8 cellular contexts compared by ENCODE assay signal in the genomic region with DNA sequence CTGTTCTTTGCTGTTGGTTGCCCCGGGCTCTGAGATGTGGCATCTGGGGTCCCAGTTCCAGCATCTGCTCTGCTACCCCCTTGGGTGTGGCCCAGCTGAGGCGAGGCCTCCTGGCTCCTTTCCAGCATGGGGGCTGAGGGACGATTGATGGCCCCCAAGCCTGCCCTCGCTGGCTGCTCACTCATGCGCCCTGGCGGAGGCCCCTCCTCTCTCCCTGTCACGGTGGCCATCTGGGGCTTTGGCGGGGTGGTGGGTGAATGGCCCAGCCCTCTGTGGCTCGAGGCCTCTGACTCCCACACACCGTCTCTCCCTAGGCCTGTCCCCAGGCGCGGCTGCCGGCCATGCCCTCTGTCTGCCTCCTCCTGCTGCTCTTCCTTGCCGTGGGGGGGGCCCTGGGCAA. TPM values are rescaled to one million over a fixed set of nuclear protein-coding genes. Genes with fewer than 3 reads are reported as not detected.
DNase-seq lines count a peak whose midpoint lies in the region; ATAC-seq, FAIRE-seq and TF ChIP-seq lines count a peak whose summit lies in the region.

No MANE protein-coding gene starts in this region.

- TF ChIP-seq EP300 in HepG2 (IDR thresholded peaks at IDR 0.05; ENCODE audit: low read depth in 2 of 2, low read length in 2 of 2) (no peak), HepG2 (CRISPR knock-in tag; IDR thresholded peaks at IDR 0.05; ENCODE audit: borderline replicate concordance) (no peak)

- H3K4me3 ChIP-seq in HepG2 (replicated peaks in 1 of 3; ENCODE audit: insufficient read depth in 1 of 3, low read depth in 2 of 3, low read length in 3 of 3): peak overlapping the region in 2 of 3 experiments; percentile 79 to 87; a peak in 2 of 6 replicates
- H3K4me3 ChIP-seq in right lobe of liver: no peak overlapping the region
- peak overlapping the region; percentile 84 for H3K4me3 ChIP-seq in adipocyte (ENCODE audit: low read length)
- H3K4me3 ChIP-seq in lower lobe of right lung: peak overlapping the region; percentile 68
- no peak overlapping the region for H3K4me3 ChIP-seq in effector memory CD4-positive, alpha-beta T cell (ENCODE audit: insufficient read depth, low read depth, low read length, poor library complexity, severe bottlenecking)

- intact Hi-C loops in HepG2 (cut with micrococcal nuclease; ENCODE audit: unreplicated experiment) (no loop called here), right lobe of liver (cut with DNase I) (no loop called here), lower lobe of right lung (cut with DNase I) (no loop called here)

- DNase-seq in HepG2 (ENCODE audit: low spot score) (no peak), right lobe of liver (no peak), adipocyte (ENCODE audit: low read depth) (peak; percentile 31), lower lobe of right lung (no peak), epidermal melanocyte (ENCODE audit: insufficient read length, low spot score) (no peak), HuH-7 (ENCODE audit: low spot score) (no peak), GM10266 (ENCODE audit: extremely low spot score) (no peak)
- DNase-seq in effector memory CD4-positive, alpha-beta T cell: no peak

- H3K4me1 ChIP-seq in HepG2 (ENCODE audit: insufficient read depth, low read length) (0 out of 2 replicates have a peak, but pooled peaks cover 4% of the 10 kb centered on the region), right lobe of liver (no peaks in the 10 kb centered on the region), adipocyte (ENCODE audit: control insufficient read depth, insufficient read depth, low read length) (no peaks in the 10 kb centered on the region), lower lobe of right lung (no peaks in the 10 kb centered on the region)
- peaks cover 4% of the 10 kb centered on the region for H3K4me1 ChIP-seq in effector memory CD4-positive, alpha-beta T cell (ENCODE audit: control insufficient read depth, insufficient read depth, low read length, poor library complexity, severe bottlenecking)

- H3K27me3 ChIP-seq in HepG2 (ENCODE audit: control insufficient read depth in 1 of 2, insufficient read depth in 2 of 2, low read length in 2 of 2) (no peaks in the 10 kb centered on the region), right lobe of liver (no peaks in the 10 kb centered on the region), adipocyte (replicated peaks; ENCODE audit: control insufficient read depth, insufficient read depth, low read length) (no peaks in the 10 kb centered on the region), lower lobe of right lung (ENCODE audit: low read depth) (no peaks in the 10 kb centered on the region)
- H3K27me3 ChIP-seq in effector memory CD4-positive, alpha-beta T cell (replicated peaks; ENCODE audit: control insufficient read depth, insufficient read depth, low read length, poor library complexity, severe bottlenecking): no peaks in the 10 kb centered on the region

- no peak for FAIRE-seq in HepG2 (lab: Jason Lieb, UNC)

- no peak for TF ChIP-seq RAD21 in HepG2 (CRISPR knock-in tag; IDR thresholded peaks at IDR 0.05)

- in situ Hi-C loops in HepG2 (cut with HindIII; ENCODE audit: extremely low pct_ligation_motif_present, low pct_unique_long_range_greater_than_20kb): no loop called here

- no peak overlapping the region for H2AFZ ChIP-seq in HepG2 (ENCODE audit: low read length)

- TF ChIP-seq POLR2A in HepG2 (IDR thresholded peaks at IDR 0.05; ENCODE audit: insufficient read depth in 1 of 2, low read depth in 2 of 2, low read length in 2 of 2): no peak
- TF ChIP-seq POLR2A in right lobe of liver (IDR thresholded peaks at IDR 0.05): no peak

- H3K9ac ChIP-seq in HepG2 (ENCODE audit: insufficient read depth, low read depth, low read length): 0 out of 2 replicates have a peak overlapping the region, but pooled peaks have one; percentile 39
- H3K9ac ChIP-seq in adipocyte (ENCODE audit: low read length): peak overlapping the region; percentile 64

- peak overlapping the region; percentile 73 for H3K4me2 ChIP-seq in HepG2 (ENCODE audit: low read depth, low read length)

- POLR2A ChIA-PET in HepG2 (lab: Yijun Ruan, JAX): interaction anchor here (1.2 to 1.6 kb wide), 2 partner anchors 48 to 89 kb away, joined by 3 to 6 read pairs; partner anchors contain the start of gene TAFAZZIN

- CTCF ChIA-PET in HepG2 (lab: Yijun Ruan, JAX; ENCODE audit: low intra/inter-chr PET ratio, low total read pairs): interaction anchor here (1.0 kb wide), 1 partner anchor 74 kb away, joined by 4 read pairs; no protein-coding TSS in a partner anchor

- no CpG with 5 or more reads among the region's 14 CpGs for WGBS in HepG2 (ENCODE audit: low lambda C conversion rate)
- WGBS in right lobe of liver (ENCODE audit: insufficient coverage, low coverage, low lambda C conversion rate, missing lambda C conversion rate): no CpG with 5 or more reads among the region's 14 CpGs

- peaks cover 0 to 4% of the 10 kb centered on the region in 2 experiments; a peak in 3 of 5 replicates for H3K36me3 ChIP-seq in HepG2 (replicated peaks in 1 of 2; ENCODE audit: control insufficient read depth in 1 of 2, insufficient read depth in 2 of 2, low read length in 2 of 2)
- H3K36me3 ChIP-seq in right lobe of liver: no peaks in the 10 kb centered on the region
- H3K36me3 ChIP-seq in adipocyte (ENCODE audit: control insufficient read depth, insufficient read depth, low read length, severe bottlenecking): peaks cover 32% of the 10 kb centered on the region
- peaks cover 23% of the 10 kb centered on the region for H3K36me3 ChIP-seq in lower lobe of right lung
- peaks cover 3% of the 10 kb centered on the region for H3K36me3 ChIP-seq in effector memory CD4-positive, alpha-beta T cell (ENCODE audit: control insufficient read depth, insufficient read depth, low read length)

- no peaks in the 10 kb centered on the region for H3K9me3 ChIP-seq in HepG2 (ENCODE audit: low read length)
- no peaks in the 10 kb centered on the region for H3K9me3 ChIP-seq in right lobe of liver
- no peaks in the 10 kb centered on the region for H3K9me3 ChIP-seq in adipocyte (ENCODE audit: control insufficient read depth, low read length)
- no peaks in the 10 kb centered on the region for H3K9me3 ChIP-seq in lower lobe of right lung
- no peaks in the 10 kb centered on the region for H3K9me3 ChIP-seq in effector memory CD4-positive, alpha-beta T cell (ENCODE audit: control insufficient read depth, low read length)

- TF ChIP-seq CTCF in HepG2 (CRISPR knock-in tag; IDR thresholded peaks at IDR 0.05): no peak
- no peak for TF ChIP-seq CTCF in right lobe of liver (IDR thresholded peaks at IDR 0.05)
- no peak for TF ChIP-seq CTCF in lower lobe of right lung (IDR thresholded peaks at IDR 0.05)
- TF ChIP-seq CTCF in GM10266 (IDR thresholded peaks at IDR 0.05; ENCODE audit: control insufficient read depth, insufficient read depth, low read depth, missing control alignments): no peak

- peaks cover 9% of the 10 kb centered on the region for H3K79me2 ChIP-seq in HepG2 (ENCODE audit: insufficient read depth, low read length)

- BruUV-seq in HepG2 (replicated peaks; lab: Mats Ljungman, UMichigan): no TSS peak

- ATAC-seq in HepG2 (no peak), right lobe of liver (no peak), lower lobe of right lung (no peak)

- H4K20me1 ChIP-seq in HepG2 (ENCODE audit: insufficient read depth, low read length): no peaks in the 10 kb centered on the region

- no peak overlapping the region for H3K27ac ChIP-seq in HepG2 (ENCODE audit: extremely low read length, insufficient read depth, low read length)
- H3K27ac ChIP-seq in right lobe of liver: no peak overlapping the region
- H3K27ac ChIP-seq in lower lobe of right lung: no peak overlapping the region
- no peak overlapping the region for H3K27ac ChIP-seq in effector memory CD4-positive, alpha-beta T cell (ENCODE audit: insufficient read depth, low read length, poor library complexity, severe bottlenecking)

RNA-seq across cellular contexts. Expression of gene PLXNA3, which starts 1.8 kb away (rescaled TPM):
- total RNA-seq in HepG2 (2016; rRNA removed; fragmentation: Illumina TruSeq; extraction: Trizol) (0.90 and 5.8 TPM in 2 replicates), right lobe of liver (10 to 100 TPM in 1 of 6 experiments, 1 to 10 TPM in 5; 1.3 to 22.8 (median 2.6) TPM), lower lobe of right lung (49.0 TPM)
- total RNA-seq in HepG2 (2016; cell fraction: cytosol; rRNA removed; fragmentation: Illumina TruSeq; extraction: Trizol; ENCODE audit: low read depth): 1.4 and 2.4 TPM in 2 replicates
- 1.5 and 4.7 TPM in 2 replicates for total RNA-seq in HepG2 (2016; cell fraction: insoluble cytoplasmic fraction; rRNA removed; fragmentation: Illumina TruSeq; extraction: Trizol)
- 1.5 and 2.0 TPM in 2 replicates for total RNA-seq in HepG2 (2016; cell fraction: membrane; rRNA removed; fragmentation: Illumina TruSeq; extraction: Trizol)
- 5.8 and 9.4 TPM in 2 replicates for total RNA-seq in HepG2 (2016; cell fraction: nucleus; rRNA removed; fragmentation: Illumina TruSeq; extraction: Trizol)
- 20.6 and 26.3 TPM in 2 replicates for polyA plus RNA-seq in HepG2 (2011; rRNA removed)
- 5.3 and 6.9 TPM in 2 replicates for polyA plus RNA-seq in HepG2 (2011; cell fraction: cytosol; rRNA removed)
- polyA plus RNA-seq in HepG2 (2011; cell fraction: nucleus; rRNA removed): 197 and 290 TPM in 2 replicates
- polyA plus RNA-seq in HepG2 (2012): 15.1 and 20.7 TPM in 2 replicates
- 0.36 and 0.64 TPM in 2 replicates for polyA plus RNA-seq in HepG2 (2016; cell fraction: cytosol; fragmentation: Illumina TruSeq; extraction: Trizol; ENCODE audit: low read depth)
- polyA plus RNA-seq in HepG2 (2016; cell fraction: insoluble cytoplasmic fraction; fragmentation: Illumina TruSeq; extraction: Trizol; ENCODE audit: low read depth): 2.1 and 4.1 TPM in 2 replicates
- 1.6 and 2.6 TPM in 2 replicates for polyA plus RNA-seq in HepG2 (2016; cell fraction: membrane; fragmentation: Illumina TruSeq; extraction: Trizol; ENCODE audit: low read depth)
- polyA plus RNA-seq in HepG2 (2016; cell fraction: nucleus; fragmentation: Illumina TruSeq; extraction: Trizol; ENCODE audit: insufficient read depth, low read depth): 56.9 and 70.7 TPM in 2 replicates
- 13.0 and 37.1 TPM in 2 replicates for polyA minus RNA-seq in HepG2 (2011; rRNA and poly(A)+ RNA removed; ENCODE audit: low replicate concordance)
- 7.5 and 14.2 TPM in 2 replicates for polyA minus RNA-seq in HepG2 (2011; cell fraction: cytosol; rRNA and poly(A)+ RNA removed)
- polyA minus RNA-seq in HepG2 (2011; cell fraction: nucleus; rRNA and poly(A)+ RNA removed): 36.8 and 42.5 TPM in 2 replicates

RNA-seq across cellular contexts. Expression of gene FAM50A, which starts 15.9 kb away (rescaled TPM):
- total RNA-seq in HepG2 (2016; rRNA removed; fragmentation: Illumina TruSeq; extraction: Trizol): 19.5 and 30.7 TPM in 2 replicates
- 18.5 and 19.1 TPM in 2 replicates for total RNA-seq in HepG2 (2016; cell fraction: cytosol; rRNA removed; fragmentation: Illumina TruSeq; extraction: Trizol; ENCODE audit: low read depth)
- total RNA-seq in HepG2 (2016; cell fraction: insoluble cytoplasmic fraction; rRNA removed; fragmentation: Illumina TruSeq; extraction: Trizol): 17.1 and 33.9 TPM in 2 replicates
- 22.2 and 22.4 TPM in 2 replicates for total RNA-seq in HepG2 (2016; cell fraction: membrane; rRNA removed; fragmentation: Illumina TruSeq; extraction: Trizol)
- 17.3 and 21.6 TPM in 2 replicates for total RNA-seq in HepG2 (2016; cell fraction: nucleus; rRNA removed; fragmentation: Illumina TruSeq; extraction: Trizol)
- polyA plus RNA-seq in HepG2 (2011; rRNA removed): 40.7 and 51.1 TPM in 2 replicates
- 36.0 and 37.8 TPM in 2 replicates for polyA plus RNA-seq in HepG2 (2011; cell fraction: cytosol; rRNA removed)
- polyA plus RNA-seq in HepG2 (2011; cell fraction: nucleus; rRNA removed): 122 and 133 TPM in 2 replicates
- 33.3 and 62.2 TPM in 2 replicates for polyA plus RNA-seq in HepG2 (2012)
- polyA plus RNA-seq in HepG2 (2016; cell fraction: cytosol; fragmentation: Illumina TruSeq; extraction: Trizol; ENCODE audit: low read depth): 26.4 and 26.9 TPM in 2 replicates
- polyA plus RNA-seq in HepG2 (2016; cell fraction: insoluble cytoplasmic fraction; fragmentation: Illumina TruSeq; extraction: Trizol; ENCODE audit: low read depth): 31.3 and 33.6 TPM in 2 replicates
- 24.8 and 24.9 TPM in 2 replicates for polyA plus RNA-seq in HepG2 (2016; cell fraction: membrane; fragmentation: Illumina TruSeq; extraction: Trizol; ENCODE audit: low read depth)
- 55.5 and 66.5 TPM in 2 replicates for polyA plus RNA-seq in HepG2 (2016; cell fraction: nucleus; fragmentation: Illumina TruSeq; extraction: Trizol; ENCODE audit: insufficient read depth, low read depth)
- polyA minus RNA-seq in HepG2 (2011; rRNA and poly(A)+ RNA removed; ENCODE audit: low replicate concordance): 21.9 and 63.3 TPM in 2 replicates
- 11.7 and 12.1 TPM in 2 replicates for polyA minus RNA-seq in HepG2 (2011; cell fraction: cytosol; rRNA and poly(A)+ RNA removed)
- polyA minus RNA-seq in HepG2 (2011; cell fraction: nucleus; rRNA and poly(A)+ RNA removed): 22.7 and 43.5 TPM in 2 replicates
- total RNA-seq in right lobe of liver: 10 to 100 TPM; 19.2 to 36.8 (median 21.9) TPM
- 77.5 TPM for total RNA-seq in lower lobe of right lung

RNA-seq across cellular contexts. Expression of gene LAGE3, which starts 19.2 kb away (rescaled TPM):
- 12.7 and 13.0 TPM in 2 replicates for total RNA-seq in HepG2 (2016; rRNA removed; fragmentation: Illumina TruSeq; extraction: Trizol)
- total RNA-seq in HepG2 (2016; cell fraction: cytosol; rRNA removed; fragmentation: Illumina TruSeq; extraction: Trizol; ENCODE audit: low read depth): 13.1 and 15.3 TPM in 2 replicates
- 11.6 and 13.1 TPM in 2 replicates for total RNA-seq in HepG2 (2016; cell fraction: insoluble cytoplasmic fraction; rRNA removed; fragmentation: Illumina TruSeq; extraction: Trizol)
- total RNA-seq in HepG2 (2016; cell fraction: membrane; rRNA removed; fragmentation: Illumina TruSeq; extraction: Trizol): 15.6 and 16.5 TPM in 2 replicates
- 4.3 and 4.5 TPM in 2 replicates for total RNA-seq in HepG2 (2016; cell fraction: nucleus; rRNA removed; fragmentation: Illumina TruSeq; extraction: Trizol)
- 7.6 and 10.0 TPM in 2 replicates for polyA plus RNA-seq in HepG2 (2011; rRNA removed)
- polyA plus RNA-seq in HepG2 (2011; cell fraction: cytosol; rRNA removed): 7.3 and 14.8 TPM in 2 replicates
- 4.4 and 4.8 TPM in 2 replicates for polyA plus RNA-seq in HepG2 (2011; cell fraction: nucleus; rRNA removed)
- polyA plus RNA-seq in HepG2 (2012): 6.6 and 7.8 TPM in 2 replicates
- polyA plus RNA-seq in HepG2 (2016; cell fraction: cytosol; fragmentation: Illumina TruSeq; extraction: Trizol; ENCODE audit: low read depth): 14.7 and 17.5 TPM in 2 replicates
- polyA plus RNA-seq in HepG2 (2016; cell fraction: insoluble cytoplasmic fraction; fragmentation: Illumina TruSeq; extraction: Trizol; ENCODE audit: low read depth): 13.0 and 13.7 TPM in 2 replicates
- 12.6 and 15.5 TPM in 2 replicates for polyA plus RNA-seq in HepG2 (2016; cell fraction: membrane; fragmentation: Illumina TruSeq; extraction: Trizol; ENCODE audit: low read depth)
- polyA plus RNA-seq in HepG2 (2016; cell fraction: nucleus; fragmentation: Illumina TruSeq; extraction: Trizol; ENCODE audit: insufficient read depth, low read depth): 5.3 and 9.9 TPM in 2 replicates
- polyA minus RNA-seq in HepG2 (2011; rRNA and poly(A)+ RNA removed; ENCODE audit: low replicate concordance): 5.9 and 21.7 TPM in 2 replicates
- 2.9 and 3.0 TPM in 2 replicates for polyA minus RNA-seq in HepG2 (2011; cell fraction: cytosol; rRNA and poly(A)+ RNA removed)
- polyA minus RNA-seq in HepG2 (2011; cell fraction: nucleus; rRNA and poly(A)+ RNA removed): 0.90 TPM in 1 of 2 replicates, not detected in the other
- total RNA-seq in right lobe of liver: 10 to 100 TPM in 4 of 6 experiments, 1 to 10 TPM in 2; 8.4 to 24.9 (median 10.8) TPM
- total RNA-seq in lower lobe of right lung: 20.4 TPM

RNA-seq across cellular contexts. Expression of gene GDI1, which starts 22.9 kb away (rescaled TPM):
- total RNA-seq in HepG2 (2016; rRNA removed; fragmentation: Illumina TruSeq; extraction: Trizol) (10.9 and 17.4 TPM in 2 replicates), right lobe of liver (10 to 100 TPM; 26.8 to 37.7 (median 30.9) TPM), lower lobe of right lung (111 TPM)
- total RNA-seq in HepG2 (2016; cell fraction: cytosol; rRNA removed; fragmentation: Illumina TruSeq; extraction: Trizol; ENCODE audit: low read depth): 3.6 and 5.6 TPM in 2 replicates
- total RNA-seq in HepG2 (2016; cell fraction: insoluble cytoplasmic fraction; rRNA removed; fragmentation: Illumina TruSeq; extraction: Trizol): 8.9 and 16.8 TPM in 2 replicates
- total RNA-seq in HepG2 (2016; cell fraction: membrane; rRNA removed; fragmentation: Illumina TruSeq; extraction: Trizol): 7.5 and 7.6 TPM in 2 replicates
- 13.9 and 15.7 TPM in 2 replicates for total RNA-seq in HepG2 (2016; cell fraction: nucleus; rRNA removed; fragmentation: Illumina TruSeq; extraction: Trizol)
- polyA plus RNA-seq in HepG2 (2011; rRNA removed): 105 and 124 TPM in 2 replicates
- 60.1 and 62.5 TPM in 2 replicates for polyA plus RNA-seq in HepG2 (2011; cell fraction: cytosol; rRNA removed)
- 582 and 608 TPM in 2 replicates for polyA plus RNA-seq in HepG2 (2011; cell fraction: nucleus; rRNA removed)
- polyA plus RNA-seq in HepG2 (2012): 57.4 and 84.6 TPM in 2 replicates
- polyA plus RNA-seq in HepG2 (2016; cell fraction: cytosol; fragmentation: Illumina TruSeq; extraction: Trizol; ENCODE audit: low read depth): 3.7 and 4.3 TPM in 2 replicates
- polyA plus RNA-seq in HepG2 (2016; cell fraction: insoluble cytoplasmic fraction; fragmentation: Illumina TruSeq; extraction: Trizol; ENCODE audit: low read depth): 14.7 and 19.8 TPM in 2 replicates
- 8.3 and 8.4 TPM in 2 replicates for polyA plus RNA-seq in HepG2 (2016; cell fraction: membrane; fragmentation: Illumina TruSeq; extraction: Trizol; ENCODE audit: low read depth)
- 82.9 and 93.3 TPM in 2 replicates for polyA plus RNA-seq in HepG2 (2016; cell fraction: nucleus; fragmentation: Illumina TruSeq; extraction: Trizol; ENCODE audit: insufficient read depth, low read depth)
- 62.2 and 71.5 TPM in 2 replicates for polyA minus RNA-seq in HepG2 (2011; rRNA and poly(A)+ RNA removed; ENCODE audit: low replicate concordance)
- 25.7 and 26.8 TPM in 2 replicates for polyA minus RNA-seq in HepG2 (2011; cell fraction: cytosol; rRNA and poly(A)+ RNA removed)
- polyA minus RNA-seq in HepG2 (2011; cell fraction: nucleus; rRNA and poly(A)+ RNA removed): 94.9 and 97.9 TPM in 2 replicates

RNA-seq across cellular contexts. Expression of gene UBL4A, which starts 26.6 kb away (rescaled TPM):
- total RNA-seq in HepG2 (2016; rRNA removed; fragmentation: Illumina TruSeq; extraction: Trizol) (25.5 and 29.1 TPM in 2 replicates), right lobe of liver (10 to 100 TPM; 12.6 to 34.8 (median 15.5) TPM), lower lobe of right lung (34.0 TPM)
- total RNA-seq in HepG2 (2016; cell fraction: cytosol; rRNA removed; fragmentation: Illumina TruSeq; extraction: Trizol; ENCODE audit: low read depth): 11.4 and 12.2 TPM in 2 replicates
- 26.5 and 28.9 TPM in 2 replicates for total RNA-seq in HepG2 (2016; cell fraction: insoluble cytoplasmic fraction; rRNA removed; fragmentation: Illumina TruSeq; extraction: Trizol)
- total RNA-seq in HepG2 (2016; cell fraction: membrane; rRNA removed; fragmentation: Illumina TruSeq; extraction: Trizol): 32.1 and 33.9 TPM in 2 replicates
- 10.4 and 12.9 TPM in 2 replicates for total RNA-seq in HepG2 (2016; cell fraction: nucleus; rRNA removed; fragmentation: Illumina TruSeq; extraction: Trizol)
- polyA plus RNA-seq in HepG2 (2011; rRNA removed): 16.8 and 21.7 TPM in 2 replicates
- 20.9 and 32.4 TPM in 2 replicates for polyA plus RNA-seq in HepG2 (2011; cell fraction: cytosol; rRNA removed)
- polyA plus RNA-seq in HepG2 (2011; cell fraction: nucleus; rRNA removed): 11.5 and 13.8 TPM in 2 replicates
- 14.3 and 16.6 TPM in 2 replicates for polyA plus RNA-seq in HepG2 (2012)
- polyA plus RNA-seq in HepG2 (2016; cell fraction: cytosol; fragmentation: Illumina TruSeq; extraction: Trizol; ENCODE audit: low read depth): 12.8 and 14.0 TPM in 2 replicates
- polyA plus RNA-seq in HepG2 (2016; cell fraction: insoluble cytoplasmic fraction; fragmentation: Illumina TruSeq; extraction: Trizol; ENCODE audit: low read depth): 21.9 and 28.0 TPM in 2 replicates
- 24.6 and 26.6 TPM in 2 replicates for polyA plus RNA-seq in HepG2 (2016; cell fraction: membrane; fragmentation: Illumina TruSeq; extraction: Trizol; ENCODE audit: low read depth)
- 17.4 and 20.6 TPM in 2 replicates for polyA plus RNA-seq in HepG2 (2016; cell fraction: nucleus; fragmentation: Illumina TruSeq; extraction: Trizol; ENCODE audit: insufficient read depth, low read depth)
- 32.9 and 96.4 TPM in 2 replicates for polyA minus RNA-seq in HepG2 (2011; rRNA and poly(A)+ RNA removed; ENCODE audit: low replicate concordance)
- 13.2 and 18.6 TPM in 2 replicates for polyA minus RNA-seq in HepG2 (2011; cell fraction: cytosol; rRNA and poly(A)+ RNA removed)
- 3.0 and 4.6 TPM in 2 replicates for polyA minus RNA-seq in HepG2 (2011; cell fraction: nucleus; rRNA and poly(A)+ RNA removed)

Comparison
In these comparisons a context has a peak if more than half of its experiments do, and no peak if none do; other contexts are left out.
1. H3K4me3 ChIP-seq: peak in HepG2 (2 of 3), adipocyte (single experiment) and lower lobe of right lung (single experiment); none in right lobe of liver (0 of 3) and effector memory CD4-positive, alpha-beta T cell (single experiment).